ENCODE assay signal across 9 cellular contexts in genomic region chr6:116060572-116061283, GRCh38. TPM values are rescaled to one million over a fixed set of nuclear protein-coding genes. Genes with fewer than 3 reads are reported as not detected.
DNase-seq lines count a peak whose midpoint lies in the region; ATAC-seq, FAIRE-seq and TF ChIP-seq lines count a peak whose summit lies in the region.
"Had no signal": no experiment of that assay in that cellular context is flagged by ENCODE, and none has a peak within 500 bp of the region (broad histone marks: within the 10 kb centered on the region; RNA-seq: fewer than 3 reads in every experiment).

Gene FRK (minus strand): TSS chr6:116060891. CDS start chr6:116060311, 580 bp downstream.

- POLR2A ChIA-PET in A549 (lab: Yijun Ruan, JAX) (interaction anchor here (0.6 to 1.3 kb wide), 10 partner anchors 13 to 49 kb away, joined by 3 to 17 read pairs (median 4); partner anchors contain the start of gene NT5DC1), activated B cell treated with CpG ODN at 0.5 μM for 24 hours (lab: Charles Lee) (interaction anchor here (0.8 kb wide), 1 partner anchor 8 kb away, joined by 4 read pairs; no protein-coding TSS in a partner anchor)

- intact Hi-C loops in activated B cell treated with CpG ODN at 0.5 μM for 24 hours (cut with micrococcal nuclease), result no loop called here

- no peaks in the 10 kb centered on the region for H3K36me3 ChIP-seq in liver (ENCODE audit: control insufficient read depth in 4 of 4, insufficient read depth in 3 of 4, low read depth in 1 of 4, low read length in 3 of 4)

- TF ChIP-seq EP300 in A549 (IDR thresholded peaks at IDR 0.05), result no peak

- TF ChIP-seq POLR2A in A549 (IDR thresholded peaks at IDR 0.05; ENCODE audit: low read length), result peak; percentile 35; the same call in 1 of the 2 replicates

- 0 out of 5 replicates have a peak, but pooled peaks of 1 of the 2 experiments have one; percentile 15 for TF ChIP-seq RAD21 in A549 (conservative IDR thresholded peaks at IDR 0.05 in 1 of 2, IDR thresholded peaks at IDR 0.05 in 1 of 2)
- peak; percentile 18 to 45 for TF ChIP-seq RAD21 in liver (IDR thresholded peaks at IDR 0.05)

- FAIRE-seq in A549 (lab: Jason Lieb, UNC), result no peak

- H3K9me3 ChIP-seq in A549 (no peaks in the 10 kb centered on the region), liver (ENCODE audit: control insufficient read depth in 4 of 4, low read length in 3 of 4) (no peaks in the 10 kb centered on the region)

- peak; percentile 32 to 87 for DNase-seq in A549 (ENCODE audit: low read depth in 1 of 2, low spot score in 1 of 2)
- no peak for DNase-seq in activated B cell treated with CpG ODN at 0.5 μM for 24 hours
- DNase-seq in activated naive CD4-positive, alpha-beta T cell treated with anti-CD3 and anti-CD28 coated beads, Interleukin-2, amount 10 ng/mL, durations not matched to agents 7 days and 5 days, result no peak
- DNase-seq in C1 segment of cervical spinal cord (lab: John Stamatoyannopoulos, UW), result no peak
- no peak for DNase-seq in NK-92 treated with Interleukin-12 subunit alpha and Interleukin-12 subunit beta, amount 100 ng/mL, for 24 hours (lab: John Stamatoyannopoulos, UW)

- peak within 1 kb of the TSS; percentile 82 for H3K4me2 ChIP-seq in A549

- H3K27me3 ChIP-seq in liver (ENCODE audit: control insufficient read depth in 4 of 4, insufficient read depth in 4 of 4, low read length in 3 of 4), result no peaks in the 10 kb centered on the region

- H3K9me3 Mint-ChIP-seq in activated B cell treated with CpG ODN at 0.5 μM for 24 hours, result no peaks in the 10 kb centered on the region
- H3K9me3 Mint-ChIP-seq in activated naive CD4-positive, alpha-beta T cell treated with anti-CD3 and anti-CD28 coated beads, Interleukin-2, amount 10 ng/mL, durations not matched to agents 7 days and 5 days, result no peaks in the 10 kb centered on the region
- H3K9me3 Mint-ChIP-seq: stimulated activated naive CD8-positive, alpha-beta T cell treated with anti-CD3 and anti-CD28 coated beads, Interleukin-15, Interleukin-2, amounts not matched to agents 100 ng/mL and 50 ng/mL, for 24 hours had no signal

- no peaks in the 10 kb centered on the region for H3K36me3 Mint-ChIP-seq in activated B cell treated with CpG ODN at 0.5 μM for 24 hours (ENCODE audit: low read depth)
- no peaks in the 10 kb centered on the region for H3K36me3 Mint-ChIP-seq in activated naive CD4-positive, alpha-beta T cell treated with anti-CD3 and anti-CD28 coated beads, Interleukin-2, amount 10 ng/mL, durations not matched to agents 7 days and 5 days

- TF ChIP-seq CTCF in A549 (IDR thresholded peaks at IDR 0.05), result peak; percentile 29; the same call in 2 of the 3 replicates
- no peak for TF ChIP-seq CTCF in activated B cell treated with CpG ODN at 0.5 μM for 24 hours (IDR thresholded peaks at IDR 0.05)
- TF ChIP-seq CTCF in liver (IDR thresholded peaks at IDR 0.05; ENCODE audit: low read depth, low read length, missing input control), result peak; percentile 21

- ATAC-seq in A549, result peak; percentile 91 to 95
- peak; percentile 49 for ATAC-seq in HG02588 (IDR thresholded peaks at IDR 0.05; ENCODE audit: unreplicated experiment)
- peak; percentile 7 for ATAC-seq in activated B cell treated with CpG ODN at 0.5 μM for 24 hours (ENCODE audit: low read depth)
- no peak for ATAC-seq in GM18519 (IDR thresholded peaks at IDR 0.05; ENCODE audit: low FRiP score, unreplicated experiment)

- H3K4me3 ChIP-seq in A549 (peak within 1 kb of the TSS; percentile 72), liver (ENCODE audit: low read depth in 1 of 3, low read length in 3 of 3) (peak within 1 kb of the TSS; percentile 66 to 80 (median 67))

- peaks cover 12% of the 10 kb centered on the region for H3K27me3 Mint-ChIP-seq in activated B cell treated with CpG ODN at 0.5 μM for 24 hours
- peaks cover 19% of the 10 kb centered on the region for H3K27me3 Mint-ChIP-seq in activated naive CD4-positive, alpha-beta T cell treated with anti-CD3 and anti-CD28 coated beads, Interleukin-2, amount 10 ng/mL, durations not matched to agents 7 days and 5 days

- WGBS in A549 (ENCODE audit: missing lambda C conversion rate), result 3% methylated on average over 7 of the region's 7 CpGs
- 22% methylated on average over 7 of the region's 7 CpGs for WGBS in liver

- no peak within 1 kb of the TSS for H3K27ac Mint-ChIP-seq in activated B cell treated with CpG ODN at 0.5 μM for 24 hours
- no peak within 1 kb of the TSS for H3K27ac Mint-ChIP-seq in activated naive CD4-positive, alpha-beta T cell treated with anti-CD3 and anti-CD28 coated beads, Interleukin-2, amount 10 ng/mL, durations not matched to agents 7 days and 5 days
- H3K27ac Mint-ChIP-seq: stimulated activated naive CD8-positive, alpha-beta T cell treated with anti-CD3 and anti-CD28 coated beads, Interleukin-15, Interleukin-2, amounts not matched to agents 100 ng/mL and 50 ng/mL, for 24 hours had no signal

- H3K27ac ChIP-seq in A549 (peak within 1 kb of the TSS; percentile 84 to 92), liver (ENCODE audit: low read depth in 1 of 2, low read length in 2 of 2) (peak within 1 kb of the TSS; percentile 68 to 70)

- CTCF ChIA-PET in A549 (lab: Yijun Ruan, JAX), result interaction anchor here (0.8 to 3.4 kb wide), 21 partner anchors 9 to 60 kb away, joined by 3 to 20 read pairs (median 5); partner anchors contain the start of gene NT5DC1
- CTCF ChIA-PET in activated B cell treated with CpG ODN at 0.5 μM for 24 hours (lab: Charles Lee), result interaction anchor here (1.0 to 1.2 kb wide), 3 partner anchors 42 to 50 kb away, joined by 3 read pairs; no protein-coding TSS in a partner anchor
- CTCF ChIA-PET in activated naive CD4-positive, alpha-beta T cell treated with anti-CD3 and anti-CD28 coated beads, Interleukin-2, amount 10 ng/mL, durations not matched to agents 7 days and 5 days (lab: Charles Lee), result interaction anchor here (1.0 kb wide), 1 partner anchor 50 kb away, joined by 3 read pairs; no protein-coding TSS in a partner anchor

- H3K4me1 ChIP-seq in A549 (peaks cover 20% of the 10 kb centered on the region), liver (ENCODE audit: control insufficient read depth in 4 of 4, insufficient read depth in 4 of 4, low read length in 3 of 4) (peaks cover 4 to 37% (median 14%) of the 10 kb centered on the region in 4 donors)

- H3K4me3 Mint-ChIP-seq in activated B cell treated with CpG ODN at 0.5 μM for 24 hours, result peak within 1 kb of the TSS; percentile 56
- no peak within 1 kb of the TSS for H3K4me3 Mint-ChIP-seq in activated naive CD4-positive, alpha-beta T cell treated with anti-CD3 and anti-CD28 coated beads, Interleukin-2, amount 10 ng/mL, durations not matched to agents 7 days and 5 days
- H3K4me3 Mint-ChIP-seq: stimulated activated naive CD8-positive, alpha-beta T cell treated with anti-CD3 and anti-CD28 coated beads, Interleukin-15, Interleukin-2, amounts not matched to agents 100 ng/mL and 50 ng/mL, for 24 hours had no signal

- H3K9ac ChIP-seq in liver (ENCODE audit: low read depth in 1 of 2, low read length in 2 of 2), result peak within 1 kb of the TSS; percentile 61 to 79

- no peaks in the 10 kb centered on the region for H3K4me1 Mint-ChIP-seq in activated B cell treated with CpG ODN at 0.5 μM for 24 hours
- no peaks in the 10 kb centered on the region for H3K4me1 Mint-ChIP-seq in activated naive CD4-positive, alpha-beta T cell treated with anti-CD3 and anti-CD28 coated beads, Interleukin-2, amount 10 ng/mL, durations not matched to agents 7 days and 5 days

TF ChIP-seq in A549, 52 proteins besides CTCF, POLR2A, EP300 and RAD21:
- TF ChIP-seq BCL3 (IDR thresholded peaks at IDR 0.05) (0 out of 3 replicates have a peak, but pooled peaks have one; percentile 48), EHMT2 (IDR thresholded peaks at IDR 0.05; ENCODE audit: low read depth) (no peak), NR3C1 (IDR thresholded peaks at IDR 0.05) (no peak), JUN (IDR thresholded peaks at IDR 0.05) (peak; percentile 29 to 61; a peak in 2 of 5 replicates), GATA3 (IDR thresholded peaks at IDR 0.05; ENCODE audit: borderline replicate concordance) (no peak)

TF ChIP-seq in liver, 16 proteins besides CTCF, POLR2A, EP300 and RAD21 (continues in another document):
- TF ChIP-seq SP1 (IDR thresholded peaks at IDR 0.05) (peak; percentile 74), HNF4A (conservative IDR thresholded peaks at IDR 0.05) (peak in 1 of 2 donors; percentile 55), REST (IDR thresholded peaks at IDR 0.05) (no peak), GABPA (IDR thresholded peaks at IDR 0.05 in 1 of 2, conservative IDR thresholded peaks at IDR 0.05 in 1 of 2) (no peak), JUND (IDR thresholded peaks at IDR 0.05) (no peak), FOXA1 (IDR thresholded peaks at IDR 0.05) (no peak), NR2F2 (IDR thresholded peaks at IDR 0.05) (peak; percentile 20)

RNA-seq across cellular contexts. Expression of gene FRK, which starts in this region (rescaled TPM):
- polyA plus RNA-seq in A549 (2011; rRNA removed) (6.7 and 8.9 TPM in 2 replicates), A549 (2017; fragmentation: RNase III; extraction: RNeasy Plus Mini Kit Qiagen cat#74134 plus additional on column Dnase treatment) (1.7 to 2.2 TPM (median 2.1 TPM) in 3 replicates), liver (1 to 10 TPM; 3.6 to 4.9 TPM)
- polyA plus RNA-seq in A549 (2012; cell fraction: cytosol; rRNA removed), result 0.67 and 0.93 TPM in 2 replicates
- polyA plus RNA-seq in A549 (2012; cell fraction: nucleus; rRNA removed), result 0.82 and 1.2 TPM in 2 replicates
- polyA minus RNA-seq in A549 (2011; rRNA and poly(A)+ RNA removed), result 15.4 and 18.7 TPM in 2 replicates
- total RNA-seq in activated B cell treated with CpG ODN at 0.5 μM for 24 hours (0.31 and 0.37 TPM in 2 replicates), liver (10 to 100 TPM in 1 of 2 donors, 1 to 10 TPM in 1; 5.7 to 26.8 TPM)

Comparison
In these comparisons a context has a peak if more than half of its experiments do, and no peak if none do; other contexts are left out.
1. Peak in ATAC-seq in activated B cell treated with CpG ODN at 0.5 μM for 24 hours; RNA of the gene not detected or under 1 TPM.
2. DNase-seq: peak in A549 (2 of 2); none in activated B cell treated with CpG ODN at 0.5 μM for 24 hours (single experiment), activated naive CD4-positive, alpha-beta T cell treated with anti-CD3 and anti-CD28 coated beads, Interleukin-2, amount 10 ng/mL, durations not matched to agents 7 days and 5 days (single experiment), C1 segment of cervical spinal cord (0 of 14) and NK-92 treated with Interleukin-12 subunit alpha and Interleukin-12 subunit beta, amount 100 ng/mL, for 24 hours (single experiment).